Comparison of ENCODE assay signal across 11 cellular contexts in genomic region chr6:27631614-27631925, GRCh38.
DNase-seq lines count a peak whose midpoint lies in the region; FAIRE-seq and TF ChIP-seq lines count a peak whose summit lies in the region.
"Had no signal": no experiment of that assay in that cellular context is flagged by ENCODE, and none has a peak within 500 bp of the region (broad histone marks: within the 10 kb centered on the region; RNA-seq: fewer than 3 reads in every experiment).

No MANE protein-coding gene starts in this region.

- FAIRE-seq in H1 (lab: Jason Lieb, UNC), result no peak

- no peak overlapping the region for H2BK120ac ChIP-seq in H1 (replicated peaks; ENCODE audit: low read depth, low read length)

- H3K27me3 ChIP-seq in MG63, result no peaks in the 10 kb centered on the region
- H3K27me3 ChIP-seq in H1 (replicated peaks in 1 of 4; ENCODE audit: control insufficient read depth in 3 of 4, extremely low read depth in 1 of 4, insufficient read depth in 3 of 4, low read length in 3 of 4), result peaks cover 0 to 3% (median 0%) of the 10 kb centered on the region in 4 experiments; a peak in 1 of 7 replicates
- H3K27me3 ChIP-seq in skeletal muscle satellite cell (ENCODE audit: control insufficient read depth, insufficient read depth, low read length), result no peaks in the 10 kb centered on the region
- H3K27me3 ChIP-seq in vagina, result no peaks in the 10 kb centered on the region

- H3K18ac ChIP-seq in H1 (ENCODE audit: extremely low read depth, low read length), result no peak overlapping the region

- intact Hi-C loops in vagina (cut with DNase I), result no loop called here

- no peak for TF ChIP-seq EP300 in H1 (IDR thresholded peaks at IDR 0.05; ENCODE audit: borderline replicate concordance in 1 of 2, low read depth in 2 of 2, low read length in 2 of 2)

- no peaks in the 10 kb centered on the region; the same call in 1 of the 2 replicates for H3K23me2 ChIP-seq in H1 (ENCODE audit: low read depth, low read length)

- POLR2A ChIA-PET in H1 (lab: Charles Lee; ENCODE audit: partially characterized antibody), result interaction anchor here (1.7 to 1.9 kb wide), 2 partner anchors 15 to 176 kb away, joined by 5 read pairs; a partner anchor contains a TSS

- H4K5ac ChIP-seq in H1 (ENCODE audit: insufficient read length, low read depth, low read length), result no peak overlapping the region

- no peak overlapping the region for H4K91ac ChIP-seq in H1 (replicated peaks; ENCODE audit: insufficient read length, low read length)

- peaks cover 27% of the 10 kb centered on the region for H3K9me3 ChIP-seq in MG63
- no peaks in the 10 kb centered on the region for H3K9me3 ChIP-seq in H1 (ENCODE audit: insufficient read depth in 2 of 2, low read depth in 1 of 2, low read length in 1 of 2)
- H3K9me3 ChIP-seq in skeletal muscle satellite cell (replicated peaks; ENCODE audit: low read length), result no peaks in the 10 kb centered on the region
- no peaks in the 10 kb centered on the region for H3K9me3 ChIP-seq in vagina
- H3K9me3 ChIP-seq: neutrophil had no signal

- no peak overlapping the region for H2BK20ac ChIP-seq in H1 (ENCODE audit: low read length)

- no peak overlapping the region for H2BK5ac ChIP-seq in H1 (ENCODE audit: low read depth, low read length)

- TF ChIP-seq CTCF in H1 (IDR thresholded peaks at IDR 0.05; ENCODE audit: control extremely low read depth in 1 of 3, insufficient read depth in 1 of 3, low read depth in 1 of 3, low read length in 3 of 3) (no peak), vagina (IDR thresholded peaks at IDR 0.05) (no peak)

- H3K9ac ChIP-seq in H1 (replicated peaks in 1 of 4; ENCODE audit: extremely low read depth in 1 of 4, low read depth in 3 of 4, low read length in 3 of 4), result no peak overlapping the region
- no peak overlapping the region for H3K9ac ChIP-seq in skeletal muscle satellite cell (ENCODE audit: low read depth, low read length)

- H3K79me1 ChIP-seq in H1 (ENCODE audit: low read depth, low read length), result no peaks in the 10 kb centered on the region

- H3K4me2 ChIP-seq in H1 (ENCODE audit: insufficient read depth in 1 of 2, low read depth in 2 of 2, low read length in 2 of 2), result peak overlapping the region; percentile 71 to 83; a peak in 3 of 4 replicates
- H3K4me2 ChIP-seq in skeletal muscle satellite cell (ENCODE audit: low read length), result peak overlapping the region; percentile 75

- no peaks in the 10 kb centered on the region for H3K36me3 Mint-ChIP-seq in T-helper 2 cell treated with Interferon-gamma antibody and Interleukin-4, amounts not matched to agents 5 μg/mL and 100 μg/mL, for 36 hours (ENCODE audit: low read depth)
- H3K36me3 Mint-ChIP-seq: activated naive CD4-positive, alpha-beta T cell treated with anti-CD3 and anti-CD28 coated beads, Interleukin-2, amount 10 ng/mL, durations not matched to agents 7 days and 5 days had no signal

- H3K4me3 Mint-ChIP-seq in T-helper 2 cell treated with Interferon-gamma antibody and Interleukin-4, amounts not matched to agents 5 μg/mL and 100 μg/mL, for 36 hours, result peak overlapping the region; percentile 83

- no peak overlapping the region for H3K14ac ChIP-seq in H1 (ENCODE audit: insufficient read length)

- TF ChIP-seq RAD21 in H1 (IDR thresholded peaks at IDR 0.05 in 1 of 2, conservative IDR thresholded peaks at IDR 0.05 in 1 of 2; ENCODE audit: low read depth in 2 of 2, low read length in 2 of 2), result no peak

- H3K27ac ChIP-seq in H1 (ENCODE audit: low read depth, low read length), result no peak overlapping the region
- no peak overlapping the region for H3K27ac ChIP-seq in vagina
- H3K27ac ChIP-seq: esophagus squamous epithelium, neutrophil had no signal

- no peak overlapping the region for H3K56ac ChIP-seq in H1 (replicated peaks; ENCODE audit: insufficient read length, low read depth, low read length)

- H3K36me3 ChIP-seq in MG63, result no peaks in the 10 kb centered on the region
- no peaks in the 10 kb centered on the region for H3K36me3 ChIP-seq in H1 (ENCODE audit: control insufficient read depth in 2 of 4, insufficient read depth in 4 of 4, low read length in 3 of 4)
- no peaks in the 10 kb centered on the region for H3K36me3 ChIP-seq in skeletal muscle satellite cell (ENCODE audit: insufficient read depth, low read length)
- H3K36me3 ChIP-seq in vagina, result no peaks in the 10 kb centered on the region
- H3K36me3 ChIP-seq: esophagus squamous epithelium, neutrophil had no signal

- H3K4me1 Mint-ChIP-seq in T-helper 2 cell treated with Interferon-gamma antibody and Interleukin-4, amounts not matched to agents 5 μg/mL and 100 μg/mL, for 36 hours (ENCODE audit: low read depth), result peaks cover 4% of the 10 kb centered on the region

- WGBS in H1 (ENCODE audit: extremely low coverage in 1 of 2, insufficient coverage in 1 of 2, insufficient read length in 1 of 2, insufficient replicate concordance in 2 of 2, low coverage in 1 of 2, low lambda C conversion rate in 2 of 2, missing lambda C conversion rate in 1 of 2), 2 experiments, result 72% methylated on average over 1 of the region's 1 CpG; no CpG with 5 or more reads in 1 of the 2 experiments

- TF ChIP-seq POLR2A in H1 (IDR thresholded peaks at IDR 0.05; ENCODE audit: control extremely low read depth in 1 of 2, low read depth in 2 of 2, low read length in 2 of 2) (no peak), vagina (IDR thresholded peaks at IDR 0.05) (no peak)

- peaks cover 8% of the 10 kb centered on the region for H3K9me3 Mint-ChIP-seq in T-helper 2 cell treated with Interferon-gamma antibody and Interleukin-4, amounts not matched to agents 5 μg/mL and 100 μg/mL, for 36 hours

- no peak overlapping the region for H2AFZ ChIP-seq in H1 (ENCODE audit: low read length)

- DNase-seq in T-helper 2 cell treated with Interferon-gamma antibody and Interleukin-4, amounts not matched to agents 5 μg/mL and 100 μg/mL, for 36 hours (ENCODE audit: low spot score), result no peak
- DNase-seq in T-helper 2 cell (no peak), MG63 (no peak), H1 (ENCODE audit: low read depth in 1 of 2, low spot score in 2 of 2) (no peak), DMS153 treated with DMSO at 0.1 percent for 48 hours (lab: John Stamatoyannopoulos, UW; ENCODE audit: unreplicated experiment) (no peak), NCI-H524 treated with DMSO at 0.1 percent for 48 hours (lab: John Stamatoyannopoulos, UW) (no peak), vagina (ENCODE audit: extremely low spot score in 2 of 2) (no peak)
- DNase-seq: esophagus squamous epithelium had no signal

- H4K8ac ChIP-seq in H1 (ENCODE audit: extremely low read depth, insufficient read depth, low read length), result no peak overlapping the region

- peak overlapping the region; percentile 67 for H3K4me3 ChIP-seq in MG63
- H3K4me3 ChIP-seq in H1 (ENCODE audit: extremely low read depth in 1 of 4, insufficient read depth in 2 of 4, low read depth in 3 of 4, low read length in 4 of 4), result peak overlapping the region; percentile 83 to 97 (median 94); a peak in 4 of 8 replicates
- no peak overlapping the region for H3K4me3 ChIP-seq in skeletal muscle satellite cell (ENCODE audit: low read length)
- H3K4me3 ChIP-seq in vagina, result no peak overlapping the region

- no peak overlapping the region for H2BK12ac ChIP-seq in H1 (ENCODE audit: low read depth, low read length)

- H2BK15ac ChIP-seq in H1 (ENCODE audit: low read length), result no peak overlapping the region

- no peaks in the 10 kb centered on the region for H3K79me2 ChIP-seq in H1 (ENCODE audit: control insufficient read depth in 1 of 2, insufficient read depth in 2 of 2, low read length in 2 of 2)

- no peak overlapping the region for H3K4ac ChIP-seq in H1 (replicated peaks; ENCODE audit: insufficient read length, low read depth, low read length)

- H3K27me3 Mint-ChIP-seq in T-helper 2 cell treated with Interferon-gamma antibody and Interleukin-4, amounts not matched to agents 5 μg/mL and 100 μg/mL, for 36 hours (ENCODE audit: low read depth), result peaks cover 51% of the 10 kb centered on the region

- H2AK5ac ChIP-seq in H1 (ENCODE audit: low read depth, low read length), result no peak overlapping the region

- H3K23ac ChIP-seq in H1 (ENCODE audit: insufficient read length), result no peak overlapping the region

- no peaks in the 10 kb centered on the region for H4K20me1 ChIP-seq in H1 (replicated peaks in 1 of 2; ENCODE audit: control insufficient read depth in 1 of 2, insufficient read depth in 2 of 2, low read length in 2 of 2)

- CTCF ChIA-PET in H1 (lab: Charles Lee; ENCODE audit: partially characterized antibody), result interaction anchor here (0.9 to 4.6 kb wide), 10 partner anchors 8 to 427 kb away, joined by 3 to 28 read pairs (median 4); no protein-coding TSS in a partner anchor

- no peak overlapping the region for H3K27ac Mint-ChIP-seq in T-helper 2 cell treated with Interferon-gamma antibody and Interleukin-4, amounts not matched to agents 5 μg/mL and 100 μg/mL, for 36 hours
- H3K27ac Mint-ChIP-seq: activated naive CD4-positive, alpha-beta T cell treated with anti-CD3 and anti-CD28 coated beads, Interleukin-2, amount 10 ng/mL, durations not matched to agents 7 days and 5 days had no signal

- H3K4me1 ChIP-seq in H1 (replicated peaks in 1 of 4; ENCODE audit: control insufficient read depth in 3 of 4, insufficient read depth in 4 of 4, low read length in 3 of 4) (peaks cover 0 to 6% (median 2%) of the 10 kb centered on the region in 4 experiments; a peak in 3 of 7 replicates), skeletal muscle satellite cell (ENCODE audit: control insufficient read depth, insufficient read depth, low read length) (no peaks in the 10 kb centered on the region), vagina (peaks cover 10% of the 10 kb centered on the region)

TF ChIP-seq in H1, 55 proteins besides CTCF, POLR2A, EP300 and RAD21:
- TF ChIP-seq E2F6 (IDR thresholded peaks at IDR 0.05) (no peak), ATF2 (IDR thresholded peaks at IDR 0.05; ENCODE audit: low read length) (peak; percentile 4; the same call in 1 of the 2 replicates)

Comparison
In these comparisons a context has a peak if more than half of its experiments do, and no peak if none do; other contexts are left out.
1. H3K4me3 ChIP-seq: peak in MG63 (single experiment) and H1 (4 of 4); none in skeletal muscle satellite cell (single experiment) and vagina (0 of 2).